ENCODE assay signal across 1 cellular context in the genomic region with DNA sequence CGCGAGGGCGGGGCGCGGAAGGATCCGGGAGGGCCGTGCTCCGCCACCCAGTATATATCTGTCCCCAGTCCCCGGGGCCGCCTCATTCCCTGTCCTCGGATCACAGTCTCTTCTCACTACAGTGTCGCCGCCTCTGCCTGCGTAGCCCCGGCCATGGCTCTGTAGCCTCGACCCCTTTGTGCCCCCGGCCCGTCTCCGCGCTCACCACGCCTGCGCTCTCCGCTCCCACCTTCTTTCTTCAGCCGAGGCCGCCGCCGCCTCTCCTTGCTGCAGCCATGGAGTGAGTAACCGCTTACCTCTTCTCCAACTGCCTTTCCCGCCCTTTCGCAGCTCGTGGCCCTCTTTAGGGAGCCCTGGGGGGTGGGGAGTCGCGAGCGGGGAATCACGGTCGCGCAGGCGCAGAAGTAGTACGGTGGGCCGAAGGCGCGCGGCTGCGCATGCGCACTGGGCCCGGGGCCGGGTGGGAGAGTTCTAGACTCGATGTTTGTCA.
TF ChIP-seq lines count a peak whose summit lies in the region.

A gene with protein sequence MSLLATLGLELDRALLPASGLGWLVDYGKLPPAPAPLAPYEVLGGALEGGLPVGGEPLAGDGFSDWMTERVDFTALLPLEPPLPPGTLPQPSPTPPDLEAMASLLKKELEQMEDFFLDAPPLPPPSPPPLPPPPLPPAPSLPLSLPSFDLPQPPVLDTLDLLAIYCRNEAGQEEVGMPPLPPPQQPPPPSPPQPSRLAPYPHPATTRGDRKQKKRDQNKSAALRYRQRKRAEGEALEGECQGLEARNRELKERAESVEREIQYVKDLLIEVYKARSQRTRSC (plus strand): TSS at position 85 of the 490 bp plus-strand sequence. CDS start 1,646 bp downstream, outside the sequence.
NUP62 (minus strand) TSS at position 384 of the 490 bp plus-strand sequence. CDS start 19,697 bp downstream, outside the sequence.

TF ChIP-seq in K562, 482 proteins besides CTCF, POLR2A, EP300 and RAD21 (continued from another document and continues in another):
- TF ChIP-seq HMG20B (CRISPR knock-in tag; IDR thresholded peaks at IDR 0.05): peak; percentile 84; the same call in 1 of the 2 replicates
- 0 out of 2 replicates have a peak, but pooled peaks have one; percentile 10 for TF ChIP-seq NR2C1 (IDR thresholded peaks at IDR 0.05)
- no peak for TF ChIP-seq NR2C1 (tag; IDR thresholded peaks at IDR 0.05)
- TF ChIP-seq CCNT2 (IDR thresholded peaks at IDR 0.05; ENCODE audit: borderline replicate concordance, extremely low read depth, insufficient read length, low read depth, low read length): peak; percentile 62
- TF ChIP-seq, protein P1, sequence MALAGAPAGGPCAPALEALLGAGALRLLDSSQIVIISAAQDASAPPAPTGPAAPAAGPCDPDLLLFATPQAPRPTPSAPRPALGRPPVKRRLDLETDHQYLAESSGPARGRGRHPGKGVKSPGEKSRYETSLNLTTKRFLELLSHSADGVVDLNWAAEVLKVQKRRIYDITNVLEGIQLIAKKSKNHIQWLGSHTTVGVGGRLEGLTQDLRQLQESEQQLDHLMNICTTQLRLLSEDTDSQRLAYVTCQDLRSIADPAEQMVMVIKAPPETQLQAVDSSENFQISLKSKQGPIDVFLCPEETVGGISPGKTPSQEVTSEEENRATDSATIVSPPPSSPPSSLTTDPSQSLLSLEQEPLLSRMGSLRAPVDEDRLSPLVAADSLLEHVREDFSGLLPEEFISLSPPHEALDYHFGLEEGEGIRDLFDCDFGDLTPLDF (CRISPR knock-in tag; IDR thresholded peaks at IDR 0.05): peak; percentile 88
- TF ChIP-seq HNRNPH1 (optimal IDR thresholded peaks at IDR 0.05; ENCODE audit: low read depth, low read length): no peak
- TF ChIP-seq ZNF407 (IDR thresholded peaks at IDR 0.05; ENCODE audit: low read depth): peak; percentile 92
- TF ChIP-seq, protein P2, sequence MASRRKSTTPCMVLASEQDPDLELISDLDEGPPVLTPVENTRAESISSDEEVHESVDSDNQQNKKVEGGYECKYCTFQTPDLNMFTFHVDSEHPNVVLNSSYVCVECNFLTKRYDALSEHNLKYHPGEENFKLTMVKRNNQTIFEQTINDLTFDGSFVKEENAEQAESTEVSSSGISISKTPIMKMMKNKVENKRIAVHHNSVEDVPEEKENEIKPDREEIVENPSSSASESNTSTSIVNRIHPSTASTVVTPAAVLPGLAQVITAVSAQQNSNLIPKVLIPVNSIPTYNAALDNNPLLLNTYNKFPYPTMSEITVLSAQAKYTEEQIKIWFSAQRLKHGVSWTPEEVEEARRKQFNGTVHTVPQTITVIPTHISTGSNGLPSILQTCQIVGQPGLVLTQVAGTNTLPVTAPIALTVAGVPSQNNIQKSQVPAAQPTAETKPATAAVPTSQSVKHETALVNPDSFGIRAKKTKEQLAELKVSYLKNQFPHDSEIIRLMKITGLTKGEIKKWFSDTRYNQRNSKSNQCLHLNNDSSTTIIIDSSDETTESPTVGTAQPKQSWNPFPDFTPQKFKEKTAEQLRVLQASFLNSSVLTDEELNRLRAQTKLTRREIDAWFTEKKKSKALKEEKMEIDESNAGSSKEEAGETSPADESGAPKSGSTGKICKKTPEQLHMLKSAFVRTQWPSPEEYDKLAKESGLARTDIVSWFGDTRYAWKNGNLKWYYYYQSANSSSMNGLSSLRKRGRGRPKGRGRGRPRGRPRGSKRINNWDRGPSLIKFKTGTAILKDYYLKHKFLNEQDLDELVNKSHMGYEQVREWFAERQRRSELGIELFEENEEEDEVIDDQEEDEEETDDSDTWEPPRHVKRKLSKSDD (conservative IDR thresholded peaks at IDR 0.05; ENCODE audit: low read length): no peak
- TF ChIP-seq MYC (IDR thresholded peaks at IDR 0.05; ENCODE audit: low read depth, low read length): peak; percentile 74; the same call in 1 of the 2 replicates
- peak; percentile 74; the same call in 1 of the 2 replicates for TF ChIP-seq MYC (CRISPR knock-in tag; IDR thresholded peaks at IDR 0.05; ENCODE audit: borderline replicate concordance, low read depth)
- TF ChIP-seq ZBTB11 (CRISPR knock-in tag; IDR thresholded peaks at IDR 0.05): peak in 1 of 3 experiments; percentile 76; a peak in 2 of 6 replicates
- TF ChIP-seq CHD1 (IDR thresholded peaks at IDR 0.05; ENCODE audit: low read length): no peak
- TF ChIP-seq KHSRP (IDR thresholded peaks at IDR 0.05): no peak
- peak; percentile 29; the same call in 1 of the 2 replicates for TF ChIP-seq SREBF2 (CRISPR knock-in tag; IDR thresholded peaks at IDR 0.05)
- no peak for TF ChIP-seq JUNB (CRISPR knock-in tag; conservative IDR thresholded peaks at IDR 0.05)
- TF ChIP-seq MAFK (IDR thresholded peaks at IDR 0.05; ENCODE audit: low read length): no peak
- no peak for TF ChIP-seq BRF2 (IDR thresholded peaks at IDR 0.05; ENCODE audit: borderline replicate concordance, insufficient read depth, insufficient read length)
- TF ChIP-seq DPF2 (IDR thresholded peaks at IDR 0.05): 0 out of 2 replicates have a peak, but pooled peaks have one; percentile 12
- TF ChIP-seq ZNF347 (CRISPR knock-in tag; IDR thresholded peaks at IDR 0.05; ENCODE audit: low read depth): no peak
- peak; percentile 50 for TF ChIP-seq MECOM (CRISPR knock-in tag; IDR thresholded peaks at IDR 0.05)
- no peak for TF ChIP-seq PBX2 (CRISPR knock-in tag; IDR thresholded peaks at IDR 0.05; ENCODE audit: low read depth)
- TF ChIP-seq PBX2 (tag; conservative IDR thresholded peaks at IDR 0.05; ENCODE audit: low read depth): no peak
- TF ChIP-seq NR1H2 (CRISPR knock-in tag; IDR thresholded peaks at IDR 0.05): no peak
- peak; percentile 98 for TF ChIP-seq POLR2B (IDR thresholded peaks at IDR 0.05; ENCODE audit: low read depth, partially characterized antibody)
